Comparison of ENCODE assay signal across 17 cellular contexts in genomic region chr2:113391073-113391472, GRCh38. TPM values are rescaled to one million over a fixed set of nuclear protein-coding genes. Genes with fewer than 3 reads are reported as not detected.
A peak's percentile ranks its signal among the peaks of the same experiment; 100 is the strongest.
DNase-seq lines count a peak whose midpoint lies in the region; ATAC-seq, FAIRE-seq and TF ChIP-seq lines count a peak whose summit lies in the region.
"Had no signal": no experiment of that assay in that cellular context is flagged by ENCODE, and none has a peak within 500 bp of the region (broad histone marks: within the 10 kb centered on the region; RNA-seq: fewer than 3 reads in every experiment).

No MANE protein-coding gene starts in this region.

- ATAC-seq in activated T-helper 17 cell treated with anti-CD3 and anti-CD28 coated beads, Interleukin-2, amount 50 U/mL, for 72 hours (replicated peaks): no peak
- peak; percentile 24 for ATAC-seq in sciatic nerve

- intact Hi-C loops in sciatic nerve (cut with DNase I): no loop called here

- H3K9me3 ChIP-seq in BLaER1 treated with 17β-estradiol and CSF1 and Interleukin-3, amounts not matched to agents 10 nM and 100 nM (replicated peaks in 1 of 11): peaks cover 7 to 27% (median 13%) of the 10 kb centered on the region in 11 experiments
- H3K9me3 ChIP-seq: A549 had no signal

- peak overlapping the region; percentile 66 to 98 (median 97) for H3K27ac ChIP-seq in BLaER1 treated with 17β-estradiol and CSF1 and Interleukin-3, amounts not matched to agents 10 nM and 100 nM
- peak overlapping the region; percentile 49 for H3K27ac ChIP-seq in HL-60 (replicated peaks)
- H3K27ac ChIP-seq: RWPE1 had no signal

- no peaks in the 10 kb centered on the region for H3K36me3 Mint-ChIP-seq in activated T-helper 17 cell treated with anti-CD3 and anti-CD28 coated beads, Interleukin-2, amount 50 U/mL, for 72 hours (ENCODE audit: low read depth)

- H4K20me1 ChIP-seq in BLaER1 treated with 17β-estradiol and CSF1 and Interleukin-3, amounts not matched to agents 10 nM and 100 nM: no peaks in the 10 kb centered on the region

- TF ChIP-seq CTCF in HL-60 (IDR thresholded peaks at IDR 0.05; ENCODE audit: insufficient read depth, low read length) (no peak), D721Med (IDR thresholded peaks at IDR 0.05; ENCODE audit: insufficient read depth, missing control alignments) (no peak)

- peak overlapping the region; percentile 59 to 88 (median 80) for H3K4me2 ChIP-seq in BLaER1 treated with 17β-estradiol and CSF1 and Interleukin-3, amounts not matched to agents 10 nM and 100 nM
- H3K4me2 ChIP-seq: A549 had no signal

- DNase-seq in HL-60 (ENCODE audit: low read depth in 1 of 2, low spot score in 1 of 2) (no peak), sciatic nerve (ENCODE audit: low spot score) (no peak), D721Med (ENCODE audit: insufficient read length, low spot score) (no peak), UCSD-AML1 (lab: John Stamatoyannopoulos, UW; ENCODE audit: unreplicated experiment) (no peak)
- no peak for DNase-seq in effector CD4-positive, alpha-beta T cell
- DNase-seq: C1 segment of cervical spinal cord, GDM1, H9, IMR-90, NCI-H1092, NCI-H524, PC-3, SIG-M5 had no signal

- no peak overlapping the region for H3K27ac Mint-ChIP-seq in activated T-helper 17 cell treated with anti-CD3 and anti-CD28 coated beads, Interleukin-2, amount 50 U/mL, for 72 hours
- H3K27ac Mint-ChIP-seq: H9 had no signal

- H3K9ac ChIP-seq in BLaER1 treated with 17β-estradiol and CSF1 and Interleukin-3, amounts not matched to agents 10 nM and 100 nM: peak overlapping the region; percentile 71 to 90 (median 85); a peak in 21 of 22 replicates

- peak overlapping the region in 7 of 10 experiments; percentile 6 to 44 (median 23); a peak in 7 of 20 replicates for H3K4me3 ChIP-seq in BLaER1 treated with 17β-estradiol and CSF1 and Interleukin-3, amounts not matched to agents 10 nM and 100 nM
- H3K4me3 ChIP-seq in HL-60 (replicated peaks; ENCODE audit: insufficient read depth, low read length): no peak overlapping the region
- H3K4me3 ChIP-seq: A549 had no signal

- no peak for FAIRE-seq in D721Med (lab: Jason Lieb, UNC)
- FAIRE-seq: A549 had no signal

- no peaks in the 10 kb centered on the region for H3K27me3 ChIP-seq in BLaER1 treated with 17β-estradiol and CSF1 and Interleukin-3, amounts not matched to agents 10 nM and 100 nM
- no peaks in the 10 kb centered on the region for H3K27me3 ChIP-seq in HL-60 (ENCODE audit: insufficient read depth, poor library complexity, severe bottlenecking)

- H3K9me3 Mint-ChIP-seq in activated T-helper 17 cell treated with anti-CD3 and anti-CD28 coated beads, Interleukin-2, amount 50 U/mL, for 72 hours: no peaks in the 10 kb centered on the region

- H3K4me1 Mint-ChIP-seq in activated T-helper 17 cell treated with anti-CD3 and anti-CD28 coated beads, Interleukin-2, amount 50 U/mL, for 72 hours: peaks cover 6% of the 10 kb centered on the region
- H3K4me1 Mint-ChIP-seq: H9 had no signal

- H3K4me3 Mint-ChIP-seq in activated T-helper 17 cell treated with anti-CD3 and anti-CD28 coated beads, Interleukin-2, amount 50 U/mL, for 72 hours: peak overlapping the region; percentile 76
- H3K4me3 Mint-ChIP-seq: H9 had no signal

- H3K27me3 Mint-ChIP-seq in activated T-helper 17 cell treated with anti-CD3 and anti-CD28 coated beads, Interleukin-2, amount 50 U/mL, for 72 hours: peaks cover 6% of the 10 kb centered on the region

- H3K4me1 ChIP-seq in BLaER1 treated with 17β-estradiol and CSF1 and Interleukin-3, amounts not matched to agents 10 nM and 100 nM: peaks cover 17 to 46% (median 37%) of the 10 kb centered on the region in 10 experiments

- peaks cover 0 to 9% (median 0%) of the 10 kb centered on the region in 11 experiments; a peak in 1 of 22 replicates for H3K36me3 ChIP-seq in BLaER1 treated with 17β-estradiol and CSF1 and Interleukin-3, amounts not matched to agents 10 nM and 100 nM

RNA-seq across cellular contexts. Expression of gene ZNG1B, which starts 46.4 kb away (rescaled TPM):
- 10 to 100 TPM; 37.6 to 46.9 TPM for total RNA-seq in activated T-helper 17 cell treated with anti-CD3 and anti-CD28 coated beads, Interleukin-2, amount 50 U/mL, for 72 hours
- total RNA-seq in sciatic nerve: 34.9 TPM
